5 cellular contexts compared by ENCODE assay signal in genomic region chr17:40584950-40585349, GRCh38. TPM values are rescaled to one million over a fixed set of nuclear protein-coding genes. Genes with fewer than 3 reads are reported as not detected.
"Had no signal": no experiment of that assay in that cellular context is flagged by ENCODE, and none has a peak within 500 bp of the region (broad histone marks: within the 10 kb centered on the region; RNA-seq: fewer than 3 reads in every experiment).

No MANE protein-coding gene starts in this region.

RNA-seq across cellular contexts. Expression of gene CCR7, which starts 19.7 kb away (rescaled TPM):
- total RNA-seq: astrocyte, MCF 10A, PC-9, Right ventricle myocardium inferior, SK-MEL-5 had no signal
